ENCODE assay signal across 8 cellular contexts in the genomic region with DNA sequence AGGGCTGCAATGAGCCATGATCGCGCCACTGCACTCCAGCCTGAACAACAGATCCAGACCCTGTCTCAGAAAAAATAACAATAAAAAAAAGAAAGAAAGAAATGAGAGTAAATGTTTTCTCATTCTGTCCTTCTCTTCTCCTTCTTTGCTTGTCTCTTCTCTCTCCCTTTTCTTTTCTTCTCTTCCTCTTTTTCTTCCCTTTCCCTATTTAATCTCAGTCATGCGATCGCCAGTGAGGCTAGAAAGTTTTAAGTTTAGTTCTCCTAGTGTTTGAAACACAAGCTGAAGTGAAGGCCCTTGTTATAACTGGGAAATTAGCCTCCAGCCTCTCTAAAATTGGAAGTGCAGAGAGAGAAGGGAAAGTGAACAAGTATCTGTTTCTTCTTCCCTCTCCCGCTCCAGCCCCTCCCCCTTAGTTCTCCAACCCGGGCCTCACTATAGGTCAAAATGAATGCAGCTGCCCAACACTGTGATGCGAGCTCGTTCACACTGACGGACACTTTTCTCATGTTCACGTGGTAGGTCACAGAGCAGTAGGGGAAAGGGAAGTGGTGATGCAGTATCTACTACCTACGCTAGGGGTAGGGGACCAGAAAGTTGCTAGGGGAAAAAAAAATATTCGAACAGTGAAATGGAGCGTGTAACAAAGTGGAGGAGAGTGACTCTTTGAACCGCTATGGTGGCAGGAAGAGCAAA. TPM values are rescaled to one million over a fixed set of nuclear protein-coding genes. Genes with fewer than 3 reads are reported as not detected.
DNase-seq lines count a peak whose midpoint lies in the region; ATAC-seq and TF ChIP-seq lines count a peak whose summit lies in the region.

No MANE protein-coding gene starts in this region.

- no peaks in the 10 kb centered on the region for H3K9me3 ChIP-seq in esophagus squamous epithelium

- no peak overlapping the region for H3K27ac ChIP-seq in esophagus squamous epithelium

- WGBS in esophagus squamous epithelium, 2 donors = 56 to 58% methylated on average over 14 of the region's 14 CpGs

- H3K36me3 Mint-ChIP-seq in activated T-cell treated with anti-CD3 and anti-CD28 coated beads, Interleukin-2, amount 50 U/mL, for 24 hours (ENCODE audit: low read depth) = no peaks in the 10 kb centered on the region

- intact Hi-C loops in left ventricle myocardium superior (cut with micrococcal nuclease) (no loop called here), esophagus squamous epithelium (cut with DNase I) (no loop called here)

- peak overlapping the region; percentile 39 for H3K4me3 Mint-ChIP-seq in activated T-cell treated with anti-CD3 and anti-CD28 coated beads, Interleukin-2, amount 50 U/mL, for 24 hours

- no peaks in the 10 kb centered on the region for H3K36me3 ChIP-seq in esophagus squamous epithelium

- TF ChIP-seq CTCF in esophagus squamous epithelium (IDR thresholded peaks at IDR 0.05) = peak in 3 of 6 experiments; percentile 11 to 36 (median 12)

- H3K4me1 Mint-ChIP-seq in activated T-cell treated with anti-CD3 and anti-CD28 coated beads, Interleukin-2, amount 50 U/mL, for 24 hours (ENCODE audit: low read depth) = peaks cover 32% of the 10 kb centered on the region

- H3K9me3 Mint-ChIP-seq in activated T-cell treated with anti-CD3 and anti-CD28 coated beads, Interleukin-2, amount 50 U/mL, for 24 hours = no peaks in the 10 kb centered on the region

- H3K27ac Mint-ChIP-seq in activated T-cell treated with anti-CD3 and anti-CD28 coated beads, Interleukin-2, amount 50 U/mL, for 24 hours = peak overlapping the region; percentile 74

- H3K4me1 ChIP-seq in esophagus squamous epithelium = no peaks in the 10 kb centered on the region

- peak; percentile 76 for DNase-seq in NCI-H510A (lab: John Stamatoyannopoulos, UW)
- DNase-seq in activated T-cell treated with anti-CD3 and anti-CD28 coated beads, Interleukin-2, amount 50 U/mL, for 24 hours = peak; percentile 50
- DNase-seq in left ventricle myocardium superior = no peak
- peak; percentile 59 for DNase-seq in stimulated activated CD4-positive, alpha-beta T cell treated with anti-CD3 and anti-CD28 coated beads, Interleukin-1b, Interleukin-23, amount 100 ng/mL, for 48 hours
- DNase-seq in esophagus squamous epithelium (lab: John Stamatoyannopoulos, UW) = no peak

- H3K4me3 ChIP-seq in esophagus squamous epithelium = no peak overlapping the region

- ATAC-seq in GM18519 (IDR thresholded peaks at IDR 0.05; ENCODE audit: low FRiP score, unreplicated experiment) (peak; percentile 99), HG02642 (IDR thresholded peaks at IDR 0.05; ENCODE audit: poor library complexity, unreplicated experiment) (peak; percentile 98), left ventricle myocardium superior (peak; percentile 53), SK-N-SH treated with all-trans-retinoic acid at 6 μM for 48 hours (no peak)

- H3K27me3 Mint-ChIP-seq in activated T-cell treated with anti-CD3 and anti-CD28 coated beads, Interleukin-2, amount 50 U/mL, for 24 hours = no peaks in the 10 kb centered on the region

- H3K27me3 ChIP-seq in esophagus squamous epithelium = no peaks in the 10 kb centered on the region

- TF ChIP-seq POLR2A in esophagus squamous epithelium (IDR thresholded peaks at IDR 0.05) = no peak

TF ChIP-seq in SK-N-SH treated with all-trans-retinoic acid at 6 μM for 48 hours, 23 proteins besides CTCF, POLR2A, EP300 and RAD21:
- TF ChIP-seq ZC3H10 (CRISPR knock-in tag; IDR thresholded peaks at IDR 0.05) = no peak
- TF ChIP-seq, protein P1, sequence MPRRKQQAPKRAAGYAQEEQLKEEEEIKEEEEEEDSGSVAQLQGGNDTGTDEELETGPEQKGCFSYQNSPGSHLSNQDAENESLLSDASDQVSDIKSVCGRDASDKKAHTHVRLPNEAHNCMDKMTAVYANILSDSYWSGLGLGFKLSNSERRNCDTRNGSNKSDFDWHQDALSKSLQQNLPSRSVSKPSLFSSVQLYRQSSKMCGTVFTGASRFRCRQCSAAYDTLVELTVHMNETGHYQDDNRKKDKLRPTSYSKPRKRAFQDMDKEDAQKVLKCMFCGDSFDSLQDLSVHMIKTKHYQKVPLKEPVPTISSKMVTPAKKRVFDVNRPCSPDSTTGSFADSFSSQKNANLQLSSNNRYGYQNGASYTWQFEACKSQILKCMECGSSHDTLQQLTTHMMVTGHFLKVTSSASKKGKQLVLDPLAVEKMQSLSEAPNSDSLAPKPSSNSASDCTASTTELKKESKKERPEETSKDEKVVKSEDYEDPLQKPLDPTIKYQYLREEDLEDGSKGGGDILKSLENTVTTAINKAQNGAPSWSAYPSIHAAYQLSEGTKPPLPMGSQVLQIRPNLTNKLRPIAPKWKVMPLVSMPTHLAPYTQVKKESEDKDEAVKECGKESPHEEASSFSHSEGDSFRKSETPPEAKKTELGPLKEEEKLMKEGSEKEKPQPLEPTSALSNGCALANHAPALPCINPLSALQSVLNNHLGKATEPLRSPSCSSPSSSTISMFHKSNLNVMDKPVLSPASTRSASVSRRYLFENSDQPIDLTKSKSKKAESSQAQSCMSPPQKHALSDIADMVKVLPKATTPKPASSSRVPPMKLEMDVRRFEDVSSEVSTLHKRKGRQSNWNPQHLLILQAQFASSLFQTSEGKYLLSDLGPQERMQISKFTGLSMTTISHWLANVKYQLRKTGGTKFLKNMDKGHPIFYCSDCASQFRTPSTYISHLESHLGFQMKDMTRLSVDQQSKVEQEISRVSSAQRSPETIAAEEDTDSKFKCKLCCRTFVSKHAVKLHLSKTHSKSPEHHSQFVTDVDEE (CRISPR knock-in tag; IDR thresholded peaks at IDR 0.05) = no peak
- TF ChIP-seq, protein P2, sequence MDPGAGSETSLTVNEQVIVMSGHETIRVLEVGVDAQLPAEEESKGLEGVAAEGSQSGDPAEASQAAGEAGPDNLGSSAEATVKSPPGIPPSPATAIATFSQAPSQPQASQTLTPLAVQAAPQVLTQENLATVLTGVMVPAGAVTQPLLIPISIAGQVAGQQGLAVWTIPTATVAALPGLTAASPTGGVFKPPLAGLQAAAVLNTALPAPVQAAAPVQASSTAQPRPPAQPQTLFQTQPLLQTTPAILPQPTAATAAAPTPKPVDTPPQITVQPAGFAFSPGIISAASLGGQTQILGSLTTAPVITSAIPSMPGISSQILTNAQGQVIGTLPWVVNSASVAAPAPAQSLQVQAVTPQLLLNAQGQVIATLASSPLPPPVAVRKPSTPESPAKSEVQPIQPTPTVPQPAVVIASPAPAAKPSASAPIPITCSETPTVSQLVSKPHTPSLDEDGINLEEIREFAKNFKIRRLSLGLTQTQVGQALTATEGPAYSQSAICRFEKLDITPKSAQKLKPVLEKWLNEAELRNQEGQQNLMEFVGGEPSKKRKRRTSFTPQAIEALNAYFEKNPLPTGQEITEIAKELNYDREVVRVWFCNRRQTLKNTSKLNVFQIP (CRISPR knock-in tag; IDR thresholded peaks at IDR 0.05; ENCODE audit: borderline replicate concordance, low read depth) = no peak
- no peak for TF ChIP-seq BACH2 (CRISPR knock-in tag; IDR thresholded peaks at IDR 0.05; ENCODE audit: borderline replicate concordance)
- no peak for TF ChIP-seq ESRRG (CRISPR knock-in tag; IDR thresholded peaks at IDR 0.05)
- TF ChIP-seq TCF4 (CRISPR knock-in tag; IDR thresholded peaks at IDR 0.05; ENCODE audit: borderline replicate concordance) = no peak
- no peak for TF ChIP-seq GLIS3 (CRISPR knock-in tag; IDR thresholded peaks at IDR 0.05)
- no peak for TF ChIP-seq ZFP3 (CRISPR knock-in tag; IDR thresholded peaks at IDR 0.05)
- TF ChIP-seq ZNF8 (CRISPR knock-in tag; IDR thresholded peaks at IDR 0.05) = no peak

RNA-seq across cellular contexts. Expression of a gene that starts 23.4 kb away (rescaled TPM):
- 22.7 TPM for total RNA-seq in left ventricle myocardium superior
- total RNA-seq in esophagus squamous epithelium = 10 to 100 TPM in 3 of 4 donors, 1 to 10 TPM in 1; 8.5 to 20.0 (median 15.2) TPM

Comparison
In these comparisons a context has a peak if more than half of its experiments do, and no peak if none do; other contexts are left out.
1. DNase-seq: peak in NCI-H510A (single experiment), activated T-cell treated with anti-CD3 and anti-CD28 coated beads, Interleukin-2, amount 50 U/mL, for 24 hours (single experiment) and stimulated activated CD4-positive, alpha-beta T cell treated with anti-CD3 and anti-CD28 coated beads, Interleukin-1b, Interleukin-23, amount 100 ng/mL, for 48 hours (single experiment); none in left ventricle myocardium superior (single experiment) and esophagus squamous epithelium (single experiment).